Comparison of ENCODE assay signal across 1 cellular context in the genomic region with DNA sequence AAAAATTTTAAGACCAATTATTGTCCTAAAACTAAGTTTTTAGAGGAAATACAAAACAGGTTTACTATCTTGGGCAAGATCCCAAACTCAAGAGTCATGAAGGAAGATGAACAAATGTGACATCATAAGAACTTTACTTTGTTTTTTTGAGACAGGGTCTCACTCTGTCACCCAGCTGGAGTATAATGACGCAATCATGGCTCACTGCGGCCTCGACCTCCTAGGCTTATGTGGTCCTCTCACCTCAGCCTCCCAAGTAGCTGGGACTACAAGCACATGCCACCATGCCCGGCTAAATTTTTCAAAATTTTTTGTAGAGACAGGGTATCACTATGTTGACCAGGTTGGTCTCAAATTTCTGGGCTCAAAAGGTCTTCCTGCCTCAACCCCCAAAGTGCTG.
TF ChIP-seq lines count a peak whose summit lies in the region.

No MANE protein-coding gene starts in this region.

TF ChIP-seq in H1, 55 proteins besides CTCF, POLR2A, EP300 and RAD21:
- TF ChIP-seq SIN3A (conservative IDR thresholded peaks at IDR 0.05 in 1 of 2, IDR thresholded peaks at IDR 0.05 in 1 of 2; ENCODE audit: low read depth in 1 of 2, low read length in 2 of 2) (no peak), CEBPB (IDR thresholded peaks at IDR 0.05; ENCODE audit: low read depth, low read length) (peak; percentile 11; the same call in 1 of the 2 replicates)
